ENCODE assay signal across 18 cellular contexts in the genomic region with DNA sequence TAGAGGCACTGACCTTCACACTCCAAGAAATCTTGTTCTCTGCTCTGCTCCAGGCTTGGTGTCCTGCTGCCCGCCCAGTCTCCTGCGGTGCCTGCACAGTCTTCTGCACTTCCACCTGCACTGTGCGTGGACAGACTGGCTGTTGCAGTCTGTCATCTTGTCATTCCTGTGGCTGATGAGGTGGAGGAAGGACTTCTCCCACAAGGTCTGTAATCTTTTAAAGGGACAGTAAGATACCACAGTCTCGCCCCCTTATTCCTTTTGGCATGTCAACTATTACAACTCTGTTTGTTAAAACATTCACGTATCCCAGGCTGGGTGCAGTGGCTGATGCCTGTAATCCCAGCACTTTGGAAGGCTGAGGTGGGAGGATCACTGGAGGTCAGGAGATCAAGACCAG. TPM values are rescaled to one million over a fixed set of nuclear protein-coding genes. Genes with fewer than 3 reads are reported as not detected.
DNase-seq lines count a peak whose midpoint lies in the region; ATAC-seq and TF ChIP-seq lines count a peak whose summit lies in the region.
"Had no signal": no experiment of that assay in that cellular context is flagged by ENCODE, and none has a peak within 500 bp of the region (broad histone marks: within the 10 kb centered on the region; RNA-seq: fewer than 3 reads in every experiment).

No MANE protein-coding gene starts in this region.

- H3K4me3 ChIP-seq in HCT116 (replicated peaks in 1 of 2; ENCODE audit: low read depth in 1 of 2, low read length in 2 of 2) (no peak overlapping the region), PC-3 (ENCODE audit: low read length) (no peak overlapping the region)
- H3K4me3 ChIP-seq: BLaER1 had no signal

- no peaks in the 10 kb centered on the region for H3K9me2 ChIP-seq in HCT116 (ENCODE audit: insufficient read depth)
- no peaks in the 10 kb centered on the region for H3K9me2 ChIP-seq in PC-3 (replicated peaks; ENCODE audit: low read length)

- H3K36me3 Mint-ChIP-seq in T-helper 2 cell treated with Interferon-gamma antibody and Interleukin-4, amounts not matched to agents 5 μg/mL and 100 μg/mL, for 36 hours (ENCODE audit: low read depth) = no peaks in the 10 kb centered on the region
- H3K36me3 Mint-ChIP-seq: CD4-positive, alpha-beta memory T cell; T-cell had no signal

- BruUV-seq in HCT116 (replicated peaks; lab: Mats Ljungman, UMichigan) (no TSS peak), PC-3 (replicated peaks; lab: Mats Ljungman, UMichigan) (no TSS peak)

- intact Hi-C loops in HCT116 (cut with micrococcal nuclease) = no loop called here
- intact Hi-C loops in PC-3 (cut with micrococcal nuclease) = no loop called here

- H3K4me1 ChIP-seq in HCT116 (ENCODE audit: control insufficient read depth in 1 of 2, insufficient read depth in 2 of 2, low read length in 2 of 2) (peaks cover 0 to 4% of the 10 kb centered on the region in 2 experiments; a peak in 1 of 4 replicates), PC-3 (ENCODE audit: insufficient read depth, low read length) (peaks cover 11% of the 10 kb centered on the region)

- H3K27me3 Mint-ChIP-seq in T-helper 2 cell treated with Interferon-gamma antibody and Interleukin-4, amounts not matched to agents 5 μg/mL and 100 μg/mL, for 36 hours (ENCODE audit: low read depth) = peaks cover 6% of the 10 kb centered on the region

- RAD21 ChIA-PET in HCT116 (lab: Charles Lee; ENCODE audit: low non-redundant PET in 1 of 2, low total read pairs in 2 of 2, uncharacterized antibody in 2 of 2, unreplicated experiment in 2 of 2) = no interaction called here

- no peak for TF ChIP-seq RAD21 in HCT116 (IDR thresholded peaks at IDR 0.05; ENCODE audit: low read depth)

- H3K4me1 Mint-ChIP-seq in T-helper 2 cell treated with Interferon-gamma antibody and Interleukin-4, amounts not matched to agents 5 μg/mL and 100 μg/mL, for 36 hours (ENCODE audit: low read depth) = no peaks in the 10 kb centered on the region
- H3K4me1 Mint-ChIP-seq: CD4-positive, alpha-beta memory T cell; T-cell had no signal

- no peak overlapping the region for H3K27ac Mint-ChIP-seq in T-helper 2 cell treated with Interferon-gamma antibody and Interleukin-4, amounts not matched to agents 5 μg/mL and 100 μg/mL, for 36 hours
- H3K27ac Mint-ChIP-seq: CD4-positive, alpha-beta memory T cell; H9; T-cell had no signal

- ATAC-seq in HCT116 = peak; percentile 59
- peak; percentile 55 for ATAC-seq in PC-3
- no peak for ATAC-seq in HG03108 (IDR thresholded peaks at IDR 0.05; ENCODE audit: unreplicated experiment)
- ATAC-seq: Right ventricle myocardium inferior, T-cell had no signal

- no peak for DNase-seq in HCT116 (ENCODE audit: low read depth, low spot score)
- DNase-seq in PC-3 = peak; percentile 54
- peak; percentile 12 for DNase-seq in astrocyte of the hippocampus (ENCODE audit: low read depth, low spot score)
- peak; percentile 83 for DNase-seq in myocyte (ENCODE audit: low read depth)
- no peak for DNase-seq in T-helper 2 cell treated with Interferon-gamma antibody and Interleukin-4, amounts not matched to agents 5 μg/mL and 100 μg/mL, for 36 hours (ENCODE audit: low spot score)
- no peak for DNase-seq in RPMI8226
- DNase-seq in NCI-H82 (lab: John Stamatoyannopoulos, UW) = no peak
- DNase-seq: CD4-positive, alpha-beta memory T cell; H9; NCI-H1417; NCI-H187; NCI-H2107; NCI-H510A treated with DMSO at 0.1 percent for 48 hours; T-cell had no signal

- TF ChIP-seq CTCF in HCT116 (IDR thresholded peaks at IDR 0.05 in 2 of 3, conservative IDR thresholded peaks at IDR 0.05 in 1 of 3; ENCODE audit: borderline replicate concordance in 1 of 3, insufficient read depth in 1 of 3, low read depth in 2 of 3, low read length in 2 of 3) = no peak
- TF ChIP-seq CTCF in PC-3 (conservative IDR thresholded peaks at IDR 0.05; ENCODE audit: low read depth, low read length) = no peak

- H3K9me3 ChIP-seq in HCT116 (ENCODE audit: control insufficient read depth in 1 of 2, insufficient read depth in 1 of 2, low read depth in 1 of 2, low read length in 2 of 2) (no peaks in the 10 kb centered on the region), PC-3 (ENCODE audit: low read length) (no peaks in the 10 kb centered on the region)
- H3K9me3 ChIP-seq: BLaER1 had no signal

- H3K36me3 ChIP-seq in HCT116 (ENCODE audit: control insufficient read depth in 1 of 2, insufficient read depth in 2 of 2, low read length in 2 of 2) (no peaks in the 10 kb centered on the region), PC-3 (ENCODE audit: low read depth, low read length) (no peaks in the 10 kb centered on the region)
- H3K36me3 ChIP-seq: BLaER1 had no signal

- H2AFZ ChIP-seq in HCT116 (ENCODE audit: low read depth, low read length, poor library complexity, severe bottlenecking) (no peak overlapping the region), PC-3 (ENCODE audit: low read length) (no peak overlapping the region)

- no peaks in the 10 kb centered on the region for H3K9me3 Mint-ChIP-seq in T-helper 2 cell treated with Interferon-gamma antibody and Interleukin-4, amounts not matched to agents 5 μg/mL and 100 μg/mL, for 36 hours
- H3K9me3 Mint-ChIP-seq: CD4-positive, alpha-beta memory T cell; H9; T-cell had no signal

- H3K27ac ChIP-seq in HCT116 (ENCODE audit: low read depth, low read length) (no peak overlapping the region), PC-3 (ENCODE audit: low read length) (no peak overlapping the region)
- H3K27ac ChIP-seq: BLaER1, HL-60 had no signal

- H3K79me2 ChIP-seq in HCT116 (ENCODE audit: insufficient read depth, low read length) = no peaks in the 10 kb centered on the region
- H3K79me2 ChIP-seq in PC-3 (ENCODE audit: low read length) = no peaks in the 10 kb centered on the region

- no peak overlapping the region for H3K9ac ChIP-seq in HCT116 (ENCODE audit: low read length)
- no peak overlapping the region for H3K9ac ChIP-seq in PC-3 (ENCODE audit: low read length)
- H3K9ac ChIP-seq: BLaER1 had no signal

- H3K4me2 ChIP-seq in HCT116 (ENCODE audit: low read length) = no peak overlapping the region
- 0 out of 2 replicates have a peak overlapping the region, but pooled peaks have one; percentile 19 for H3K4me2 ChIP-seq in PC-3 (ENCODE audit: low read length)
- H3K4me2 ChIP-seq: BLaER1 had no signal

- POLR2A ChIA-PET in HCT116 (lab: Charles Lee) = no interaction called here
- POLR2A ChIA-PET in PC-3 (lab: Charles Lee; ENCODE audit: unreplicated experiment) = no interaction called here

- H3K27me3 ChIP-seq in HCT116 (ENCODE audit: insufficient read depth, low read length) = no peaks in the 10 kb centered on the region
- H3K27me3 ChIP-seq in PC-3 (ENCODE audit: low read length) = no peaks in the 10 kb centered on the region
- H3K27me3 ChIP-seq: BLaER1 had no signal

- no peak for TF ChIP-seq POLR2A in HCT116 (IDR thresholded peaks at IDR 0.05; ENCODE audit: borderline replicate concordance, extremely low read depth, insufficient read depth, insufficient read length)

- CTCF ChIA-PET in HCT116 (lab: Charles Lee) (no interaction called here), PC-3 (lab: Charles Lee) (no interaction called here)

- H3K4me3 Mint-ChIP-seq in T-helper 2 cell treated with Interferon-gamma antibody and Interleukin-4, amounts not matched to agents 5 μg/mL and 100 μg/mL, for 36 hours = no peak overlapping the region
- H3K4me3 Mint-ChIP-seq: CD4-positive, alpha-beta memory T cell; H9; T-cell had no signal

- H4K20me1 ChIP-seq in HCT116 (ENCODE audit: insufficient read depth) (no peaks in the 10 kb centered on the region), PC-3 (ENCODE audit: low read length) (no peaks in the 10 kb centered on the region)
- H4K20me1 ChIP-seq: BLaER1 had no signal

- H3F3A ChIP-seq in PC-3 (ENCODE audit: low read length, unreplicated experiment) = no peaks in the 10 kb centered on the region

TF ChIP-seq in HCT116, 20 proteins besides CTCF, POLR2A, EP300 and RAD21:
- TF ChIP-seq SIN3A (IDR thresholded peaks at IDR 0.05; ENCODE audit: low read depth) = no peak
- TF ChIP-seq POLR2AphosphoS5 (IDR thresholded peaks at IDR 0.05; ENCODE audit: low read depth, low read length) = no peak
- no peak for TF ChIP-seq ELF1 (IDR thresholded peaks at IDR 0.05; ENCODE audit: borderline replicate concordance, low read depth)
- no peak for TF ChIP-seq ZFX (IDR thresholded peaks at IDR 0.05)

RNA-seq across cellular contexts. Expression of gene IGF2BP2, which starts 54.1 kb away (rescaled TPM):
- total RNA-seq in HCT116 (2021; ENCODE audit: unreplicated experiment) (135 TPM), PC-3 (2014; rRNA removed) (81.2 and 105 TPM in 2 replicates), myocyte (48.5 and 56.2 TPM in 2 replicates)
- polyA plus RNA-seq in HCT116 (2012) = 75.1 and 88.7 TPM in 2 replicates
- polyA plus RNA-seq in myocyte (2012) = 31.4 TPM
- total RNA-seq: CD4-positive, alpha-beta memory T cell had no signal
- polyA plus RNA-seq: CD4-positive, alpha-beta memory T cell had no signal

RNA-seq across cellular contexts. Expression of gene TRA2B, which starts 58.9 kb away (rescaled TPM):
- total RNA-seq in HCT116 (2021; ENCODE audit: unreplicated experiment) (172 TPM), PC-3 (2014; rRNA removed) (279 and 287 TPM in 2 replicates), myocyte (103 and 114 TPM in 2 replicates)
- 155 and 228 TPM in 2 replicates for polyA plus RNA-seq in HCT116 (2012)
- 82.1 TPM for polyA plus RNA-seq in myocyte (2012)

Comparison
In these comparisons a context has a peak if more than half of its experiments do, and no peak if none do; other contexts are left out.
1. DNase-seq: peak in PC-3 (single experiment), astrocyte of the hippocampus (single experiment) and myocyte (single experiment); none in HCT116 (single experiment), T-helper 2 cell treated with Interferon-gamma antibody and Interleukin-4, amounts not matched to agents 5 μg/mL and 100 μg/mL, for 36 hours (single experiment), RPMI8226 (single experiment) and NCI-H82 (single experiment).